ENCODE assay signal across 10 cellular contexts in the genomic region with DNA sequence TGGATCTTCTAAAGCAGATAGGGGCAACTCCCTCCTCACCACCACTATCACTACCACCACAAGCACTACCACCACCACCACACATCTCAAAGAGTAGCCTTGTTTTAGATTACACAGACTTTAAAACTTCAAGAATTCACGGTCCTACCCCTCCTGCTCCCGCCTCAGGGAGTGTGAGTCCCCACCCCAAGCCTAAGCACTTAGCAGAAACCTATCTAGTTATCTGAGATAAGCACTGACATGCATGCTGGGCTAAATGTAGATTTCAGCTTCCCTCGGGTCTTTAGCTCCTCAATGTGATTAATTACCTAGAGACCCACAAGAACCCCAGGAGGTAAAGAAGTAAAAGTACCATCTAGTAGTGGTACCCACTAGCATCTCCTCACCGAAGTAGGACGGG. TPM values are rescaled to one million over a fixed set of nuclear protein-coding genes. Genes with fewer than 3 reads are reported as not detected.
DNase-seq lines count a peak whose midpoint lies in the region; ATAC-seq, FAIRE-seq and TF ChIP-seq lines count a peak whose summit lies in the region.
"Had no signal": no experiment of that assay in that cellular context is flagged by ENCODE, and none has a peak within 500 bp of the region (broad histone marks: within the 10 kb centered on the region; RNA-seq: fewer than 3 reads in every experiment).

No MANE protein-coding gene starts in this region.

- H3K27me3 Mint-ChIP-seq in activated T-cell treated with anti-CD3 and anti-CD28 coated beads, Interleukin-2, amount 50 U/mL, for 72 hours (ENCODE audit: low read depth) = peaks cover 61% of the 10 kb centered on the region

- no peaks in the 10 kb centered on the region for H3K9me3 Mint-ChIP-seq in activated T-cell treated with anti-CD3 and anti-CD28 coated beads, Interleukin-2, amount 50 U/mL, for 72 hours

- H3K4me3 Mint-ChIP-seq in activated T-cell treated with anti-CD3 and anti-CD28 coated beads, Interleukin-2, amount 50 U/mL, for 72 hours = peak overlapping the region; percentile 87

- no peak for DNase-seq in activated T-cell treated with anti-CD3 and anti-CD28 coated beads, Interleukin-2, amount 50 U/mL, for 72 hours
- DNase-seq in activated T-cell treated with anti-CD3 and anti-CD28 coated beads for 4 hours = no peak
- no peak for DNase-seq in body of pancreas
- no peak for DNase-seq in lung (ENCODE audit: low spot score)
- no peak for DNase-seq in tibial artery
- DNase-seq in HTR-8/SVneo (ENCODE audit: insufficient read length, low spot score) = no peak
- no peak for DNase-seq in stimulated activated CD4-positive, alpha-beta T cell treated with anti-CD3 and anti-CD28 coated beads, Interleukin-4, amount 100 ng/mL, for 4 hours
- no peak for DNase-seq in NCI-H345 treated with DMSO at 0.1 percent for 48 hours (lab: John Stamatoyannopoulos, UW; ENCODE audit: unreplicated experiment)
- DNase-seq: dermis blood vessel endothelial cell had no signal

- WGBS in body of pancreas, 2 donors = 0 to 3% methylated on average over 2 to 5 of the region's 5 CpGs
- 10 to 26% methylated on average over 5 of the region's 5 CpGs for WGBS in lung, 2 donors

- H3K4me1 ChIP-seq in body of pancreas = no peaks in the 10 kb centered on the region
- no peaks in the 10 kb centered on the region for H3K4me1 ChIP-seq in lung (ENCODE audit: control insufficient read depth in 2 of 2, insufficient read depth in 2 of 2, low read length in 2 of 2)
- H3K4me1 ChIP-seq in tibial artery = no peaks in the 10 kb centered on the region

- peaks cover 18% of the 10 kb centered on the region for H3K4me1 Mint-ChIP-seq in activated T-cell treated with anti-CD3 and anti-CD28 coated beads, Interleukin-2, amount 50 U/mL, for 72 hours (ENCODE audit: low read depth)

- intact Hi-C loops in body of pancreas (cut with DNase I) (no loop called here), tibial artery (cut with DNase I; ENCODE audit: low total_unique reads) (no loop called here)

- no peak overlapping the region for H3K4me3 ChIP-seq in body of pancreas
- peak overlapping the region; percentile 65 for H3K4me3 ChIP-seq in lung
- H3K4me3 ChIP-seq in tibial artery = peak overlapping the region; percentile 71 to 82

- no peak for ATAC-seq in activated T-cell treated with anti-CD3 and anti-CD28 coated beads, Interleukin-2, amount 50 U/mL, for 72 hours (replicated peaks in 1 of 2)
- no peak for ATAC-seq in body of pancreas
- ATAC-seq in lung (ENCODE audit: insufficient read depth, low FRiP score) = no peak

- no peak for TF ChIP-seq POLR2A in body of pancreas (IDR thresholded peaks at IDR 0.05)

- H3K9me3 ChIP-seq in body of pancreas (no peaks in the 10 kb centered on the region), lung (ENCODE audit: control insufficient read depth in 2 of 2, insufficient read depth in 1 of 2, low read length in 1 of 2) (peaks cover 0 to 3% of the 10 kb centered on the region in 2 donors), tibial artery (no peaks in the 10 kb centered on the region)

- no peak for TF ChIP-seq CTCF in body of pancreas (IDR thresholded peaks at IDR 0.05)
- no peak for TF ChIP-seq CTCF in lung (IDR thresholded peaks at IDR 0.05; ENCODE audit: control extremely low read depth, extremely low read depth)
- no peak for TF ChIP-seq CTCF in tibial artery (IDR thresholded peaks at IDR 0.05)

- FAIRE-seq in HTR-8/SVneo (lab: Jason Lieb, UNC) = no peak
- FAIRE-seq: D721Med had no signal

- no peaks in the 10 kb centered on the region for H3K36me3 ChIP-seq in body of pancreas (replicated peaks in 1 of 2; ENCODE audit: insufficient read depth in 1 of 2, low read depth in 2 of 2)
- no peaks in the 10 kb centered on the region for H3K36me3 ChIP-seq in lung (ENCODE audit: control insufficient read depth in 2 of 2, insufficient read depth in 2 of 2, low read length in 2 of 2)
- H3K36me3 ChIP-seq in tibial artery = no peaks in the 10 kb centered on the region

- H3K27me3 ChIP-seq in body of pancreas (no peaks in the 10 kb centered on the region), lung (ENCODE audit: control insufficient read depth, insufficient read depth) (no peaks in the 10 kb centered on the region), tibial artery (no peaks in the 10 kb centered on the region)

- no peaks in the 10 kb centered on the region for H3K36me3 Mint-ChIP-seq in activated T-cell treated with anti-CD3 and anti-CD28 coated beads, Interleukin-2, amount 50 U/mL, for 72 hours (ENCODE audit: insufficient read depth in 2 of 2)

- peak overlapping the region; percentile 11 for H3K27ac Mint-ChIP-seq in activated T-cell treated with anti-CD3 and anti-CD28 coated beads, Interleukin-2, amount 50 U/mL, for 72 hours

- H3K27ac ChIP-seq in body of pancreas (peak overlapping the region in 3 of 4 donors; percentile 26 to 84 (median 72)), lung (ENCODE audit: low read depth in 1 of 2, low read length in 1 of 2) (no peak overlapping the region), tibial artery (peak overlapping the region in 1 of 2 donors; percentile 84)

RNA-seq across cellular contexts. Expression of a gene that starts 0.8 kb away (rescaled TPM):
- 1 to 10 TPM; 1.3 TPM for total RNA-seq in activated T-cell treated with anti-CD3 and anti-CD28 coated beads, Interleukin-2, amount 50 U/mL, for 72 hours
- total RNA-seq in body of pancreas = 1 to 10 TPM; 4.2 to 7.3 TPM
- 10 to 100 TPM in 1 of 2 donors, 1 to 10 TPM in 1; 9.9 to 11.8 TPM for total RNA-seq in lung
- polyA plus RNA-seq in lung = 1 to 10 TPM in 1 of 2 donors, under 1 TPM in 1; 0.79 to 1.8 TPM

Comparison
In these comparisons a context has a peak if more than half of its experiments do, and no peak if none do; other contexts are left out.
1. H3K27ac ChIP-seq: peak in body of pancreas (3 of 4); none in lung (0 of 2).
2. H3K4me3 ChIP-seq: peak in lung (single experiment) and tibial artery (2 of 2); none in body of pancreas (0 of 2).